Comparison of ENCODE assay signal across 1 cellular context in genomic region chr21:28516011-28516410, GRCh38.
TF ChIP-seq lines count a peak whose summit lies in the region.

No MANE protein-coding gene starts in this region.

TF ChIP-seq in SK-N-SH, 30 proteins besides CTCF, POLR2A, EP300 and RAD21 (continued from another document):
- TF ChIP-seq ZBTB33 (IDR thresholded peaks at IDR 0.05; ENCODE audit: borderline replicate concordance, low read depth) (no peak), GABPA (IDR thresholded peaks at IDR 0.05; ENCODE audit: low read depth) (no peak), YY1 (IDR thresholded peaks at IDR 0.05; ENCODE audit: low read depth) (no peak), RCOR1 (IDR thresholded peaks at IDR 0.05; ENCODE audit: low read length) (no peak), REST (IDR thresholded peaks at IDR 0.05; ENCODE audit: low read depth, low read length) (no peak), TCF12 (IDR thresholded peaks at IDR 0.05) (no peak), JUND (IDR thresholded peaks at IDR 0.05) (no peak), SMC3 (IDR thresholded peaks at IDR 0.05; ENCODE audit: low read depth, low read length) (no peak), CHD2 (IDR thresholded peaks at IDR 0.05; ENCODE audit: low read length, partially characterized antibody) (no peak), FOSL2 (IDR thresholded peaks at IDR 0.05; ENCODE audit: borderline replicate concordance, low read depth) (no peak)
